ENCODE assay signal across 17 cellular contexts in genomic region chr10:84370268-84370667, GRCh38. TPM values are rescaled to one million over a fixed set of nuclear protein-coding genes. Genes with fewer than 3 reads are reported as not detected.
DNase-seq lines count a peak whose midpoint lies in the region; ATAC-seq and TF ChIP-seq lines count a peak whose summit lies in the region.
"Had no signal": no experiment of that assay in that cellular context is flagged by ENCODE, and none has a peak within 500 bp of the region (broad histone marks: within the 10 kb centered on the region; RNA-seq: fewer than 3 reads in every experiment).

No MANE protein-coding gene starts in this region.

- no peak overlapping the region for H3K27ac ChIP-seq in CD8-positive, alpha-beta memory T cell (ENCODE audit: low read depth, low read length)
- H3K27ac ChIP-seq in RWPE2 (ENCODE audit: poor library complexity, severe bottlenecking), result no peak overlapping the region
- H3K27ac ChIP-seq: 22Rv1, BLaER1 had no signal

- peak overlapping the region; percentile 40 for H3K27ac Mint-ChIP-seq in activated T-cell treated with anti-CD3 and anti-CD28 coated beads, Interleukin-2, amount 50 U/mL, for 72 hours
- peak overlapping the region in 5 of 8 donors; percentile 7 to 32 (median 13) for H3K27ac Mint-ChIP-seq in CD8-positive, alpha-beta memory T cell
- H3K27ac Mint-ChIP-seq: IgD-negative memory B cell had no signal

- H3K27me3 ChIP-seq in CD8-positive, alpha-beta memory T cell (ENCODE audit: insufficient read depth, low read length, poor library complexity, severe bottlenecking), result no peaks in the 10 kb centered on the region
- H3K27me3 ChIP-seq in RWPE2 (ENCODE audit: insufficient read depth, poor library complexity, severe bottlenecking), result no peaks in the 10 kb centered on the region
- H3K27me3 ChIP-seq: BLaER1 had no signal

- no peak overlapping the region for H3K4me3 Mint-ChIP-seq in activated T-cell treated with anti-CD3 and anti-CD28 coated beads, Interleukin-2, amount 50 U/mL, for 72 hours
- H3K4me3 Mint-ChIP-seq in CD8-positive, alpha-beta memory T cell, result no peak overlapping the region
- H3K4me3 Mint-ChIP-seq: IgD-negative memory B cell had no signal

- H3K4me3 ChIP-seq in CD8-positive, alpha-beta memory T cell (ENCODE audit: low read length), result no peak overlapping the region
- H3K4me3 ChIP-seq in RWPE2 (ENCODE audit: severe bottlenecking), result no peak overlapping the region
- H3K4me3 ChIP-seq: BLaER1 had no signal

- H3K36me3 Mint-ChIP-seq in activated T-cell treated with anti-CD3 and anti-CD28 coated beads, Interleukin-2, amount 50 U/mL, for 72 hours (ENCODE audit: insufficient read depth in 2 of 2), result peaks cover 4 to 6% of the 10 kb centered on the region in 2 donors
- H3K36me3 Mint-ChIP-seq in CD8-positive, alpha-beta memory T cell, result peaks cover 0 to 51% (median 16%) of the 10 kb centered on the region in 3 donors

- H3K4me1 Mint-ChIP-seq in activated T-cell treated with anti-CD3 and anti-CD28 coated beads, Interleukin-2, amount 50 U/mL, for 72 hours (ENCODE audit: low read depth), result peaks cover 30% of the 10 kb centered on the region
- H3K4me1 Mint-ChIP-seq in CD8-positive, alpha-beta memory T cell, result peaks cover 49 to 87% (median 79%) of the 10 kb centered on the region in 3 donors

- H3K9me3 Mint-ChIP-seq in activated T-cell treated with anti-CD3 and anti-CD28 coated beads, Interleukin-2, amount 50 U/mL, for 72 hours, result no peaks in the 10 kb centered on the region
- H3K9me3 Mint-ChIP-seq in CD8-positive, alpha-beta memory T cell, result peaks cover 0 to 4% (median 0%) of the 10 kb centered on the region in 5 donors

- no peak for DNase-seq in activated T-cell treated with anti-CD3 and anti-CD28 coated beads, Interleukin-2, amount 50 U/mL, for 72 hours
- no peak for DNase-seq in activated T-cell treated with anti-CD3 and anti-CD28 coated beads, Interleukin-2, amount 50 U/mL, for 48 hours
- no peak for DNase-seq in CD8-positive, alpha-beta memory T cell
- DNase-seq in RWPE2 (ENCODE audit: low spot score) (no peak), iris pigment epithelial cell (ENCODE audit: low read depth) (peak; percentile 35), GM10266 (ENCODE audit: extremely low spot score) (no peak), GM20000 (ENCODE audit: low spot score) (no peak), DMS53 treated with DMSO at 0.1 percent for 48 hours (lab: John Stamatoyannopoulos, UW; ENCODE audit: unreplicated experiment) (no peak)
- DNase-seq: AML-193, COR-L47, DMS153, DND-41, GDM1 had no signal

- CTCF ChIA-PET in CD8-positive, alpha-beta memory T cell (lab: Charles Lee), result interaction anchor here (1.2 kb wide), 2 partner anchors 164 to 167 kb away, joined by 3 read pairs; no protein-coding TSS in a partner anchor

- no peaks in the 10 kb centered on the region for H3K9me3 ChIP-seq in CD8-positive, alpha-beta memory T cell (ENCODE audit: low read length)
- peaks cover 2% of the 10 kb centered on the region for H3K9me3 ChIP-seq in RWPE2 (ENCODE audit: severe bottlenecking)
- H3K9me3 ChIP-seq: BLaER1 had no signal

- no peaks in the 10 kb centered on the region for H3K4me1 ChIP-seq in CD8-positive, alpha-beta memory T cell (ENCODE audit: insufficient read depth, low read length)
- H3K4me1 ChIP-seq in RWPE2 (ENCODE audit: insufficient read depth, poor library complexity, severe bottlenecking), result peaks cover 10% of the 10 kb centered on the region

- H3K36me3 ChIP-seq in CD8-positive, alpha-beta memory T cell (ENCODE audit: insufficient read depth, low read length), result peaks cover 20% of the 10 kb centered on the region
- peaks cover 28% of the 10 kb centered on the region for H3K36me3 ChIP-seq in RWPE2 (ENCODE audit: low read depth)

- ATAC-seq in activated T-cell treated with anti-CD3 and anti-CD28 coated beads, Interleukin-2, amount 50 U/mL, for 72 hours (replicated peaks in 1 of 2), result no peak
- peak; percentile 57; the same call in 2 of the 3 replicates for ATAC-seq in RWPE2 (ENCODE audit: low read depth)
- ATAC-seq: HCT116 had no signal

- TF ChIP-seq CTCF in RWPE2 (IDR thresholded peaks at IDR 0.05; ENCODE audit: poor library complexity, severe bottlenecking) (no peak), GM10266 (IDR thresholded peaks at IDR 0.05; ENCODE audit: control insufficient read depth, insufficient read depth, low read depth, missing control alignments) (no peak), GM20000 (IDR thresholded peaks at IDR 0.05; ENCODE audit: extremely low read depth, missing control alignments) (no peak)

- POLR2A ChIA-PET in CD8-positive, alpha-beta memory T cell (lab: Charles Lee), result interaction anchor here (1.1 kb wide), 1 partner anchor 13 kb away, joined by 3 read pairs; no protein-coding TSS in a partner anchor

- no peaks in the 10 kb centered on the region for H3K27me3 Mint-ChIP-seq in activated T-cell treated with anti-CD3 and anti-CD28 coated beads, Interleukin-2, amount 50 U/mL, for 72 hours (ENCODE audit: low read depth)
- no peaks in the 10 kb centered on the region for H3K27me3 Mint-ChIP-seq in CD8-positive, alpha-beta memory T cell
- H3K27me3 Mint-ChIP-seq: IgD-negative memory B cell had no signal

RNA-seq across cellular contexts. Expression of gene CCSER2, which starts 41.9 kb away (rescaled TPM):
- total RNA-seq in activated T-cell treated with anti-CD3 and anti-CD28 coated beads, Interleukin-2, amount 50 U/mL, for 72 hours, result 10 to 100 TPM; 93.7 to 99.1 TPM
- total RNA-seq in CD8-positive, alpha-beta memory T cell, result 10 to 100 TPM; 62.6 to 74.5 TPM
- 114 TPM for polyA plus RNA-seq in CD8-positive, alpha-beta memory T cell
